8 cellular contexts compared by ENCODE assay signal in the genomic region with DNA sequence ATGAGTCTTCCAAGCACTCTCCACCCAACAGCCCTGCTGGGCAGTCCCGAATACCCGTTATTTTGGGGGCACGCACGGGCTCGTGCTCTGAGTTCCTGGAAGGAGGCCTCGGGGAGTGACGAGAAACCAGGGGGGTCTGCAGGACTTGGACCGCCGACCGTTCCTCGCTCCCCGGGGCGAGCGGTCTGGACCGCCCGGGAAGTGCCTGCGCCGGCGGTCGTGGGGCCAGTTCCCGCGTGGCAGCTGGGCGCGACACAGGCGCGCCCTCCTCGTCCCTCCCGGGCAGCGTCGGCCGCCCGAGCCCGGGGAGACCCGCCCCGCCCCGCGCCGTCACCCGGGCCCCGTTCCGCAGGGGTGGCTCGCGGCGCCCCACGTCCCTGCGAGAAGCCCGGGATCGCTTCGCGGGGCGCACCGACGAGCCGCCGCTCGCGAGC. TPM values are rescaled to one million over a fixed set of nuclear protein-coding genes. Genes with fewer than 3 reads are reported as not detected.
DNase-seq lines count a peak whose midpoint lies in the region; ATAC-seq and TF ChIP-seq lines count a peak whose summit lies in the region.

No MANE protein-coding gene starts in this region.

- peak overlapping the region; percentile 80 for H3K4me3 ChIP-seq in fibroblast of the aortic adventitia (ENCODE audit: low read depth, low read length)

- intact Hi-C loops in CD4-positive, alpha-beta T cell (cut with DNase I, micrococcal nuclease), result no loop called here

- H3K27me3 Mint-ChIP-seq in CD4-positive, alpha-beta T cell, result peaks cover 83% of the 10 kb centered on the region
- H3K27me3 Mint-ChIP-seq in WTC11 (ENCODE audit: low read depth) (peaks cover 27% of the 10 kb centered on the region), neural crest cell (ENCODE audit: low read depth) (peaks cover 6% of the 10 kb centered on the region)

- in situ Hi-C loops in G401 (cut with HindIII; ENCODE audit: low sequenced_read_pairs), result no loop called here

- no peaks in the 10 kb centered on the region for H3K9me3 ChIP-seq in CD4-positive, alpha-beta T cell (ENCODE audit: control insufficient read depth, low read length)

- no peak overlapping the region for H3K27ac ChIP-seq in CD4-positive, alpha-beta T cell (ENCODE audit: low read depth, low read length)

- H3K4me1 Mint-ChIP-seq in CD4-positive, alpha-beta T cell (ENCODE audit: low read depth), result peaks cover 17% of the 10 kb centered on the region
- H3K4me1 Mint-ChIP-seq in WTC11 (peaks cover 58% of the 10 kb centered on the region), neural crest cell (peaks cover 32% of the 10 kb centered on the region)

- peaks cover 46% of the 10 kb centered on the region for H3K27me3 ChIP-seq in CD4-positive, alpha-beta T cell (ENCODE audit: control insufficient read depth, insufficient read depth, low read length)

- POLR2A ChIA-PET in CD4-positive, alpha-beta T cell (lab: Charles Lee), result no interaction called here
- POLR2A ChIA-PET in WTC11 (lab: Charles Lee), result interaction anchor here (0.6 to 0.7 kb wide), 3 partner anchors 110 to 980 kb away, joined by 4 to 6 read pairs (median 5); partner anchors contain the start of gene ACTL6A

- peak in 1 of 10 experiments; percentile 1 for DNase-seq in CD4-positive, alpha-beta T cell
- no peak for DNase-seq in WTC11 (ENCODE audit: low spot score)
- DNase-seq in fibroblast of the aortic adventitia (ENCODE audit: low read depth), result no peak
- DNase-seq in neural crest cell (ENCODE audit: low read depth, low spot score), result peak; percentile 7
- DNase-seq in G401 (ENCODE audit: low spot score), result no peak
- DNase-seq in activated CD4-positive, CD25-positive, alpha-beta regulatory T cell treated with anti-CD3 and anti-CD28 coated beads, Interleukin-2, amount 50 U/mL, for 72 hours, result no peak

- ATAC-seq in CD4-positive, alpha-beta T cell (ENCODE audit: poor library complexity), result peak; percentile 16
- ATAC-seq in GM19397 (IDR thresholded peaks at IDR 0.05; ENCODE audit: unreplicated experiment) (peak; percentile 58), HG03460 (IDR thresholded peaks at IDR 0.05; ENCODE audit: unreplicated experiment) (peak; percentile 41), WTC11 (peak; percentile 4; the same call in 1 of the 2 replicates)

- H3K36me3 Mint-ChIP-seq in CD4-positive, alpha-beta T cell (ENCODE audit: low read depth), result no peaks in the 10 kb centered on the region
- H3K36me3 Mint-ChIP-seq in WTC11 (no peaks in the 10 kb centered on the region), neural crest cell (ENCODE audit: low read depth) (peaks cover 4% of the 10 kb centered on the region)

- no peak overlapping the region for H3K27ac Mint-ChIP-seq in CD4-positive, alpha-beta T cell
- H3K27ac Mint-ChIP-seq in WTC11 (no peak overlapping the region), neural crest cell (ENCODE audit: unreplicated experiment) (peak overlapping the region; percentile 68)

- H3K4me3 Mint-ChIP-seq in CD4-positive, alpha-beta T cell, result peak overlapping the region; percentile 90
- H3K4me3 Mint-ChIP-seq in WTC11, result peak overlapping the region; percentile 78
- peak overlapping the region; percentile 95 for H3K4me3 Mint-ChIP-seq in neural crest cell

- H3K9me3 Mint-ChIP-seq in CD4-positive, alpha-beta T cell, result no peaks in the 10 kb centered on the region
- H3K9me3 Mint-ChIP-seq in WTC11 (no peaks in the 10 kb centered on the region), neural crest cell (no peaks in the 10 kb centered on the region)

- CTCF ChIA-PET in CD4-positive, alpha-beta T cell (lab: Charles Lee), result no interaction called here
- CTCF ChIA-PET in WTC11 (lab: Charles Lee), result no interaction called here

- TF ChIP-seq CTCF in CD4-positive, alpha-beta T cell (IDR thresholded peaks at IDR 0.05), result no peak
- no peak for TF ChIP-seq CTCF in WTC11 (IDR thresholded peaks at IDR 0.05)
- no peak for TF ChIP-seq CTCF in fibroblast of the aortic adventitia (IDR thresholded peaks at IDR 0.05; ENCODE audit: insufficient read depth, low read length)
- no peak for TF ChIP-seq CTCF in neural crest cell (conservative IDR thresholded peaks at IDR 0.05)

TF ChIP-seq in WTC11, 78 proteins besides CTCF, POLR2A, EP300 and RAD21:
- TF ChIP-seq TCF7 (CRISPR knock-in tag; IDR thresholded peaks at IDR 0.05; ENCODE audit: low read depth) (0 out of 2 replicates have a peak, but pooled peaks have one; percentile 44), USF2 (CRISPR knock-in tag; IDR thresholded peaks at IDR 0.05) (0 out of 2 replicates have a peak, but pooled peaks have one; percentile 3), E2F5 (CRISPR knock-in tag; IDR thresholded peaks at IDR 0.05) (no peak), ESRRA (CRISPR knock-in tag; IDR thresholded peaks at IDR 0.05; ENCODE audit: borderline replicate concordance) (peak; percentile 22; the same call in 1 of the 2 replicates), ZNF423 (CRISPR knock-in tag; IDR thresholded peaks at IDR 0.05) (0 out of 2 replicates have a peak, but pooled peaks have one; percentile 17)
- TF ChIP-seq, protein P1, sequence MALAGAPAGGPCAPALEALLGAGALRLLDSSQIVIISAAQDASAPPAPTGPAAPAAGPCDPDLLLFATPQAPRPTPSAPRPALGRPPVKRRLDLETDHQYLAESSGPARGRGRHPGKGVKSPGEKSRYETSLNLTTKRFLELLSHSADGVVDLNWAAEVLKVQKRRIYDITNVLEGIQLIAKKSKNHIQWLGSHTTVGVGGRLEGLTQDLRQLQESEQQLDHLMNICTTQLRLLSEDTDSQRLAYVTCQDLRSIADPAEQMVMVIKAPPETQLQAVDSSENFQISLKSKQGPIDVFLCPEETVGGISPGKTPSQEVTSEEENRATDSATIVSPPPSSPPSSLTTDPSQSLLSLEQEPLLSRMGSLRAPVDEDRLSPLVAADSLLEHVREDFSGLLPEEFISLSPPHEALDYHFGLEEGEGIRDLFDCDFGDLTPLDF (CRISPR knock-in tag; IDR thresholded peaks at IDR 0.05), result no peak
- TF ChIP-seq, protein P2, sequence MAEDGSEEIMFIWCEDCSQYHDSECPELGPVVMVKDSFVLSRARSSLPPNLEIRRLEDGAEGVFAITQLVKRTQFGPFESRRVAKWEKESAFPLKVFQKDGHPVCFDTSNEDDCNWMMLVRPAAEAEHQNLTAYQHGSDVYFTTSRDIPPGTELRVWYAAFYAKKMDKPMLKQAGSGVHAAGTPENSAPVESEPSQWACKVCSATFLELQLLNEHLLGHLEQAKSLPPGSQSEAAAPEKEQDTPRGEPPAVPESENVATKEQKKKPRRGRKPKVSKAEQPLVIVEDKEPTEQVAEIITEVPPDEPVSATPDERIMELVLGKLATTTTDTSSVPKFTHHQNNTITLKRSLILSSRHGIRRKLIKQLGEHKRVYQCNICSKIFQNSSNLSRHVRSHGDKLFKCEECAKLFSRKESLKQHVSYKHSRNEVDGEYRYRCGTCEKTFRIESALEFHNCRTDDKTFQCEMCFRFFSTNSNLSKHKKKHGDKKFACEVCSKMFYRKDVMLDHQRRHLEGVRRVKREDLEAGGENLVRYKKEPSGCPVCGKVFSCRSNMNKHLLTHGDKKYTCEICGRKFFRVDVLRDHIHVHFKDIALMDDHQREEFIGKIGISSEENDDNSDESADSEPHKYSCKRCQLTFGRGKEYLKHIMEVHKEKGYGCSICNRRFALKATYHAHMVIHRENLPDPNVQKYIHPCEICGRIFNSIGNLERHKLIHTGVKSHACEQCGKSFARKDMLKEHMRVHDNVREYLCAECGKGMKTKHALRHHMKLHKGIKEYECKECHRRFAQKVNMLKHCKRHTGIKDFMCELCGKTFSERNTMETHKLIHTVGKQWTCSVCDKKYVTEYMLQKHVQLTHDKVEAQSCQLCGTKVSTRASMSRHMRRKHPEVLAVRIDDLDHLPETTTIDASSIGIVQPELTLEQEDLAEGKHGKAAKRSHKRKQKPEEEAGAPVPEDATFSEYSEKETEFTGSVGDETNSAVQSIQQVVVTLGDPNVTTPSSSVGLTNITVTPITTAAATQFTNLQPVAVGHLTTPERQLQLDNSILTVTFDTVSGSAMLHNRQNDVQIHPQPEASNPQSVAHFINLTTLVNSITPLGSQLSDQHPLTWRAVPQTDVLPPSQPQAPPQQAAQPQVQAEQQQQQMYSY (CRISPR knock-in tag; IDR thresholded peaks at IDR 0.05), result peak; percentile 29; the same call in 1 of the 2 replicates
TF ChIP-seq in WTC11: peak in this region for 5.

RNA-seq across cellular contexts. Expression of gene GNB4, which starts 0.4 kb away (rescaled TPM):
- under 1 TPM; 0.41 to 0.56 TPM for total RNA-seq in CD4-positive, alpha-beta T cell
- 33.8 to 38.2 TPM (median 36.7 TPM) in 3 replicates for total RNA-seq in WTC11 (2021)
- 50.5 and 63.4 TPM in 2 replicates for total RNA-seq in fibroblast of the aortic adventitia (ENCODE audit: low replicate concordance)
- total RNA-seq in neural crest cell, result 36.7 and 37.3 TPM in 2 replicates
- 36.4 and 54.4 TPM in 2 replicates for total RNA-seq in G401 (2014; rRNA removed; shearing (Covaris generic))

Comparison
In these comparisons a context has a peak if more than half of its experiments do, and no peak if none do; other contexts are left out.
1. ATAC-seq: peak in every context shown above with its lines; median percentile 58 in GM19397; 41 in HG03460; 16 in CD4-positive, alpha-beta T cell; 4 in WTC11.
2. RNA of gene GNB4, which starts 0.4 kb away (total RNA-seq): 50.5 to 63.4 TPM in fibroblast of the aortic adventitia, 36.4 to 54.4 TPM in G401, 36.7 to 37.3 TPM in neural crest cell and 33.8 to 38.2 TPM in WTC11; 0.41 to 0.56 TPM in CD4-positive, alpha-beta T cell; every median in the first group is over 10 times any median in the second.
3. Peak in every context shown above with its lines, with median percentiles within 50 percentile points of each other: H3K4me3 Mint-ChIP-seq.